In genomic region chr1:25095635-25096200, GRCh38 we compare ENCODE assay signal across 18 cellular contexts.
A peak's percentile ranks its signal among the peaks of the same experiment; 100 is the strongest.
DNase-seq lines count a peak whose midpoint lies in the region; ATAC-seq and FAIRE-seq lines count a peak whose summit lies in the region.
"Had no signal": no experiment of that assay in that cellular context is flagged by ENCODE, and none has a peak within 500 bp of the region (broad histone marks: within the 10 kb centered on the region; RNA-seq: fewer than 3 reads in every experiment).

No MANE protein-coding gene starts in this region.

- peaks cover 42% of the 10 kb centered on the region for H3K4me1 Mint-ChIP-seq in activated naive CD4-positive, alpha-beta T cell treated with anti-CD3 and anti-CD28 coated beads, Interleukin-2, amount 50 U/mL, for 24 hours
- H3K4me1 Mint-ChIP-seq in activated naive CD8-positive, alpha-beta T cell (ENCODE audit: low read depth) = peaks cover 73% of the 10 kb centered on the region

- 77 to 80% methylated on average over 5 of the region's 5 CpGs for WGBS in aorta, 2 donors

- H3K36me3 ChIP-seq in aorta (ENCODE audit: control insufficient read depth in 1 of 2, insufficient read depth in 2 of 2, low read length in 1 of 2) = no peaks in the 10 kb centered on the region
- H3K36me3 ChIP-seq: brain microvascular endothelial cell, uterus had no signal

- no peaks in the 10 kb centered on the region for H3K27me3 Mint-ChIP-seq in activated naive CD4-positive, alpha-beta T cell treated with anti-CD3 and anti-CD28 coated beads, Interleukin-2, amount 50 U/mL, for 24 hours
- no peaks in the 10 kb centered on the region for H3K27me3 Mint-ChIP-seq in activated naive CD8-positive, alpha-beta T cell

- no peak overlapping the region for H3K27ac ChIP-seq in aorta (ENCODE audit: low read depth in 1 of 2, low read length in 2 of 2)
- H3K27ac ChIP-seq: brain microvascular endothelial cell, uterus had no signal

- H3K27ac Mint-ChIP-seq in activated naive CD4-positive, alpha-beta T cell treated with anti-CD3 and anti-CD28 coated beads, Interleukin-2, amount 50 U/mL, for 24 hours = peak overlapping the region; percentile 46
- H3K27ac Mint-ChIP-seq in activated naive CD8-positive, alpha-beta T cell = peak overlapping the region; percentile 83
- H3K27ac Mint-ChIP-seq: H9, nephron progenitor cell had no signal

- no peak for FAIRE-seq in frontal cortex (lab: Jason Lieb, UNC)

- no peaks in the 10 kb centered on the region for H3K36me3 Mint-ChIP-seq in activated naive CD4-positive, alpha-beta T cell treated with anti-CD3 and anti-CD28 coated beads, Interleukin-2, amount 50 U/mL, for 24 hours
- H3K36me3 Mint-ChIP-seq in activated naive CD8-positive, alpha-beta T cell = peaks cover 4% of the 10 kb centered on the region

- no peak for ATAC-seq in aorta (ENCODE audit: low FRiP score)
- ATAC-seq in GM21717 (IDR thresholded peaks at IDR 0.05; ENCODE audit: unreplicated experiment) = no peak
- no peak for ATAC-seq in left ventricle myocardium superior
- ATAC-seq: esophagus mucosa had no signal

- no peak overlapping the region for H3K4me3 Mint-ChIP-seq in activated naive CD4-positive, alpha-beta T cell treated with anti-CD3 and anti-CD28 coated beads, Interleukin-2, amount 50 U/mL, for 24 hours
- H3K4me3 Mint-ChIP-seq in activated naive CD8-positive, alpha-beta T cell = peak overlapping the region; percentile 59
- H3K4me3 Mint-ChIP-seq: H9, nephron progenitor cell had no signal

- H3K27me3 ChIP-seq in aorta (ENCODE audit: control insufficient read depth in 1 of 2, insufficient read depth in 2 of 2, low read length in 1 of 2) = peaks cover 0 to 2% of the 10 kb centered on the region in 2 donors
- H3K27me3 ChIP-seq: brain microvascular endothelial cell, uterus had no signal

- H3K9me3 ChIP-seq in aorta (ENCODE audit: control insufficient read depth, low read length) = peaks cover 2% of the 10 kb centered on the region
- H3K9me3 ChIP-seq: uterus had no signal

- H3K4me3 ChIP-seq in Jurkat, Clone E6-1 (ENCODE audit: low read length) = peak overlapping the region; percentile 2; the same call in 1 of the 2 replicates
- H3K4me3 ChIP-seq in aorta (ENCODE audit: low read length in 2 of 2) = no peak overlapping the region
- H3K4me3 ChIP-seq: uterus had no signal

- H3K4me1 ChIP-seq in aorta (ENCODE audit: control insufficient read depth in 1 of 2, insufficient read depth in 2 of 2, low read length in 2 of 2) = no peaks in the 10 kb centered on the region
- H3K4me1 ChIP-seq: uterus had no signal

- intact Hi-C loops in aorta (cut with DNase I) (no loop called here), left ventricle myocardium superior (cut with micrococcal nuclease) (no loop called here)

- DNase-seq in activated naive CD4-positive, alpha-beta T cell (lab: John Stamatoyannopoulos, UW) = no peak
- peak; percentile 81 for DNase-seq in Jurkat, Clone E6-1 (ENCODE audit: low read depth, low spot score)
- DNase-seq in frontal cortex (ENCODE audit: low spot score in 2 of 2) (no peak), aorta (no peak), left ventricle myocardium superior (no peak)
- DNase-seq: activated CD4-positive, alpha-beta T cell treated with anti-CD3 and anti-CD28 coated beads for 1 hour; brain microvascular endothelial cell; H9; NCI-H1048; NCI-H2107; NCI-H774; nephron progenitor cell; stimulated activated CD4-positive, alpha-beta T cell treated with anti-CD3 and anti-CD28 coated beads, Interleukin-12 subunit alpha, Interleukin-12 subunit beta, amount 100 ng/mL, for 4 hours; uterus had no signal

- H3K9me3 Mint-ChIP-seq in activated naive CD4-positive, alpha-beta T cell treated with anti-CD3 and anti-CD28 coated beads, Interleukin-2, amount 50 U/mL, for 24 hours = no peaks in the 10 kb centered on the region
- H3K9me3 Mint-ChIP-seq in activated naive CD8-positive, alpha-beta T cell (ENCODE audit: low read depth) = no peaks in the 10 kb centered on the region
